29 cellular contexts compared by ENCODE assay signal in the genomic region with DNA sequence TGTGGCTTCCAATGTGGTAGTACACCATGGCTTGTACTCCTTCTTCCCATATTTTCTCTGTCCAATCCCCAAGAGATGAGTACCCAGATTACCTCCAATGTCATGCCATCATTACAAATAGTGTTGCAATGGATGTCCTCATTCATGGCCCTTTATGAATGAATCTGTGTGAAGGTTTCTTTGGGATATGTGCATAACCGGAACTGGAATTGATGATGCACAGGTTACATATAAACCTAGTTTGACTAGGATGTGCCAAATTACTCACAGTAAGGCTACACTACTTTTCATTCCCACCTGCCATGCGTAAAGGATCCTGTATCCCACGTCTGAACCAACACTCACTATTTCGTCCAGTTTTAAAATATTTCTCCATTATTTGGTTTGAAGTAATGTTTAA.
"Had no signal": no experiment of that assay in that cellular context is flagged by ENCODE, and none has a peak within 500 bp of the region (broad histone marks: within the 10 kb centered on the region; RNA-seq: fewer than 3 reads in every experiment).

No MANE protein-coding gene starts in this region.

- H3K9me3 ChIP-seq: neutrophil, psoas muscle, right atrium auricular region, right lobe of liver, testis, thyroid gland, transverse colon, vagina had no signal

- H3K4me1 ChIP-seq: left ventricle myocardium inferior, neural progenitor cell, parathyroid adenoma, psoas muscle, right atrium auricular region, right lobe of liver, stomach, testis, thyroid gland, transverse colon, upper lobe of left lung, vagina had no signal

- ATAC-seq: natural killer cell; psoas muscle; right lobe of liver; stimulated activated naive B cell treated with anti-CD40 and anti-IgM and Interleukin-4, amounts not matched to agents 10 μg/mL and 1 μg/mL and 100 μg/mL, for 72 hours; stimulated activated naive CD8-positive, alpha-beta T cell treated with anti-CD3 and anti-CD28 coated beads, Interleukin-15, Interleukin-2, amounts not matched to agents 100 U/mL and 50 U/mL, for 24 hours had no signal

- H3K27me3 ChIP-seq: neural progenitor cell, neutrophil, right atrium auricular region, right lobe of liver, stomach, testis, thyroid gland, transverse colon, upper lobe of left lung, vagina had no signal

- H2AFZ ChIP-seq: neural progenitor cell, parathyroid adenoma had no signal

- H3K36me3 ChIP-seq: left ventricle myocardium inferior, neural progenitor cell, neutrophil, right atrium auricular region, right lobe of liver, stomach, thyroid gland, transverse colon, upper lobe of left lung, vagina had no signal

- H3K79me2 ChIP-seq: parathyroid adenoma had no signal

- H3K4me2 ChIP-seq: neural progenitor cell, smooth muscle cell had no signal

- H3K27ac ChIP-seq: left ventricle myocardium inferior, neural progenitor cell, neutrophil, parathyroid adenoma, psoas muscle, right atrium auricular region, right lobe of liver, stomach, testis, thyroid gland, transverse colon, upper lobe of left lung, vagina had no signal

- H3K4me3 ChIP-seq: left ventricle myocardium inferior, lung, neural progenitor cell, psoas muscle, right atrium auricular region, right lobe of liver, smooth muscle cell, stomach, testis, thyroid gland, transverse colon, upper lobe of left lung, vagina had no signal

- H3K9ac ChIP-seq: neural progenitor cell, parathyroid adenoma had no signal

- DNase-seq: hypothalamus; immature natural killer cell; kidney; left ventricle myocardium inferior; mesendoderm; naive B cell; natural killer cell; nephron progenitor cell; occipital lobe; psoas muscle; right lobe of liver; stimulated activated CD4-positive, alpha-beta T cell treated with anti-CD3 and anti-CD28 coated beads, Interleukin-1b, Interleukin-23, amount 100 ng/mL, for 48 hours; stimulated activated CD4-positive, alpha-beta T cell treated with anti-CD3 and anti-CD28 coated beads, Interleukin-2, amount 100 ng/mL, for 48 hours; stimulated activated CD4-positive, alpha-beta T cell treated with anti-CD3 and anti-CD28 coated beads, Interleukin-4, amount 100 ng/mL, for 4 hours; stimulated activated CD8-positive, alpha-beta memory T cell treated with anti-CD3 and anti-CD28 coated beads, Interleukin-4, amount 100 ng/mL, for 48 hours; stimulated activated naive B cell treated with anti-CD40 and anti-IgM and Interleukin-4, amounts not matched to agents 10 μg/mL and 1 μg/mL and 100 μg/mL, for 72 hours; stimulated activated naive CD8-positive, alpha-beta T cell treated with anti-CD3 and anti-CD28 coated beads, Interleukin-15, Interleukin-2, amounts not matched to agents 100 U/mL and 50 U/mL, for 24 hours; stomach; testis; thyroid gland; transverse colon; upper lobe of left lung had no signal
